In genomic region chr13:31012285-31013024, GRCh38 we compare ENCODE assay signal across 8 cellular contexts.
DNase-seq lines count a peak whose midpoint lies in the region; ATAC-seq and TF ChIP-seq lines count a peak whose summit lies in the region.

No MANE protein-coding gene starts in this region.

- H3K27ac ChIP-seq in PC-9: 0 out of 2 replicates have a peak overlapping the region, but pooled peaks have one; percentile 2

- POLR2A ChIA-PET in PC-9 (lab: Charles Lee; ENCODE audit: unreplicated experiment): no interaction called here

- peak overlapping the region; percentile 31; the same call in 1 of the 2 replicates for H3K4me2 ChIP-seq in PC-9

- DNase-seq in AG08396 (ENCODE audit: low spot score) (peak; percentile 60), PC-9 (peak in 1 of 2 experiments; percentile 8), foreskin melanocyte (peak; percentile 13), activated T-cell treated with anti-CD3 and anti-CD28 coated beads for 4 hours (no peak), amniotic stem cell (lab: John Stamatoyannopoulos, UW) (no peak), NCI-H2081 treated with DMSO at 0.1 percent for 48 hours (lab: John Stamatoyannopoulos, UW) (no peak)

- no peaks in the 10 kb centered on the region for H4K20me1 ChIP-seq in PC-9 (ENCODE audit: insufficient read depth)

- H3K36me3 ChIP-seq in PC-9 (ENCODE audit: low read depth): no peaks in the 10 kb centered on the region

- peaks cover 10% of the 10 kb centered on the region; the same call in 1 of the 2 replicates for H3F3A ChIP-seq in PC-9 (ENCODE audit: insufficient read depth, low read depth)

- H3K9me3 ChIP-seq in PC-9 (ENCODE audit: insufficient read depth, low read depth): no peaks in the 10 kb centered on the region

- peak; percentile 63 for TF ChIP-seq CTCF in PC-9 (conservative IDR thresholded peaks at IDR 0.05)

- ATAC-seq in GM21717 (IDR thresholded peaks at IDR 0.05; ENCODE audit: unreplicated experiment) (peak; percentile 59), GM18858 (IDR thresholded peaks at IDR 0.05; ENCODE audit: unreplicated experiment) (no peak)

- intact Hi-C loops in PC-9 (cut with micrococcal nuclease; ENCODE audit: unreplicated experiment): no loop called here

- no peak overlapping the region for H3K4me3 ChIP-seq in PC-9

- peaks cover 17% of the 10 kb centered on the region for H3K4me1 ChIP-seq in PC-9 (replicated peaks; ENCODE audit: insufficient read depth)

- no peaks in the 10 kb centered on the region for H3K79me2 ChIP-seq in PC-9 (ENCODE audit: low read depth)

- no peaks in the 10 kb centered on the region for H3K27me3 ChIP-seq in PC-9 (ENCODE audit: insufficient read depth, low read depth)

- CTCF ChIA-PET in PC-9 (lab: Charles Lee): no interaction called here

- no TSS peak for BruUV-seq in PC-9 (replicated peaks; lab: Mats Ljungman, UMichigan)

- no peak overlapping the region for H2AFZ ChIP-seq in PC-9

- H3K9me2 ChIP-seq in PC-9 (ENCODE audit: insufficient read depth): no peaks in the 10 kb centered on the region

Comparison
In these comparisons a context has a peak if more than half of its experiments do, and no peak if none do; other contexts are left out.
1. DNase-seq: peak in AG08396 (single experiment) and foreskin melanocyte (single experiment); none in activated T-cell treated with anti-CD3 and anti-CD28 coated beads for 4 hours (single experiment), amniotic stem cell (single experiment) and NCI-H2081 treated with DMSO at 0.1 percent for 48 hours (single experiment).